In the genomic region with DNA sequence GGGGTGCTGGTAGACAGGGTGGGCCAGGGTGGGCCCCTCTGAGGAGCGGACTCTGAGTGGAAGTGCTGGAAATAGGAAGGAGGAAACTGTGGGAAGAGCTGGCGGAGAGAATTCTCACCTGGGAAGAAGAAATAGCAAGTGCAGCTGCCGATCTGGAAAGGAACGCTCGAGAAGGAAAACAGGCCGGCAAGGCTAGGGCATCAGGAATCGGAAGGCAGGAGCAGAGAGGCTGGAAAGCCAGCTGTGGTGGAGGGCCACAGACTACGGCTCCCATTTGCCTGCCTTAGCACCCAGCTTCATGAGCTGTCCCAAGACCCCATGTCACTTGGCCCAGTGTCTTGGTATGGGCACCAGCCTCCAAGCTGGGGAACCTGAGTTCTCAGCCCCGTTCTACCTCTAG, we compare ENCODE assay signal across 1 cellular context.
TF ChIP-seq lines count a peak whose summit lies in the region.

No MANE protein-coding gene starts in this region.

TF ChIP-seq in IMR-90, 13 proteins besides CTCF, POLR2A, EP300 and RAD21 (continued from another document):
- TF ChIP-seq MAFK (IDR thresholded peaks at IDR 0.05; ENCODE audit: low read depth, low read length) = no peak
- no peak for TF ChIP-seq RCOR1 (IDR thresholded peaks at IDR 0.05; ENCODE audit: insufficient replicate concordance, low read length)
- no peak for TF ChIP-seq MXI1 (IDR thresholded peaks at IDR 0.05; ENCODE audit: borderline replicate concordance, low read depth, low read length)
- TF ChIP-seq BHLHE40 (IDR thresholded peaks at IDR 0.05; ENCODE audit: low read depth, low read length) = no peak
- TF ChIP-seq RFX5 (IDR thresholded peaks at IDR 0.05; ENCODE audit: low read depth, low read length) = no peak
- TF ChIP-seq NFE2L2 (IDR thresholded peaks at IDR 0.05; ENCODE audit: low read depth, low read length) = no peak
- TF ChIP-seq CHD1 (IDR thresholded peaks at IDR 0.05; ENCODE audit: low read depth, low read length) = no peak
- no peak for TF ChIP-seq CEBPB (IDR thresholded peaks at IDR 0.05; ENCODE audit: low read depth, low read length)
- no peak for TF ChIP-seq SMC3 (IDR thresholded peaks at IDR 0.05; ENCODE audit: low read depth, low read length)
